1 cellular context compared by ENCODE assay signal in the genomic region with DNA sequence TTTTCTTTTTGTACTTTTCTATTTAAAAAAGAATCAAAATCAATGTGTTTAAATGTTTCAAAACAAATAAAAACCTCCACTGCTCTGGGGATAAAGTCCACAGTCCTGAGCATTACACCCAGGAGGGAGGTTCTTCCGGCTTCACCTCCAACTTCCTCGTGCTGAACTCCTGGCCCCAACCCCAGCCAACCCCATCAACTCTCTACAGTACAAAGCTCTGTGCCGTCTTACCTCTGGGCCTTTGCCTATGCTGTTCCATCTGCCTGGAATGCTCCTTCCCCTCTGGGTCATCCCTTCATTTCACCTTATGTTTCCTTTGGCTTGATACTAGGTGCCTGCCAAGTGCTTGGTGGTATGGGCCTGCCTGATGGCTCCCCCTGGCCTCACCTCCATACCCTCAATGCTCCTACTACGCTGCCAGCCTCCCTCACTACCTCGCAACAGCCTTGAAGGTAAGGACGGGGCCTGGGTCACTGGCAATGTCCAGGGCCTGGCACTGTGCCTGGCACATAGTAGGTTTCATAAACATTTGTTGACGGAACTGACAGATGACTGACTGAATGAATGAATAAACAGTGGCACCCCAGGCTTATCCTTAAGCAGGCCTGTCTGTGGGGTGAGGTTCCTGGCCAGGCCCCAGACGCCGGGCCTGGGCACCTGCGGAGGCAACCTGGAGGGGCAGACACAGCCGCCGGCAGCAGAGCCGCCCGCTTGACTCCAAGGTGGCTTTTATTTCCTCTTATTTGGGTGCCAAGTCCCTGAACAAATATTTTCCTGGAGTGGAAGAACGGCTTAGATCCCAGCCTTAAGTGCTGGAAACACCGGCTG.
A peak's percentile ranks its signal among the peaks of the same experiment; 100 is the strongest.
TF ChIP-seq lines count a peak whose summit lies in the region.

No MANE protein-coding gene starts in this region.

TF ChIP-seq in HepG2, 621 proteins besides CTCF, POLR2A, EP300 and RAD21 (continued from another document and continues in another):
- TF ChIP-seq, protein P1, sequence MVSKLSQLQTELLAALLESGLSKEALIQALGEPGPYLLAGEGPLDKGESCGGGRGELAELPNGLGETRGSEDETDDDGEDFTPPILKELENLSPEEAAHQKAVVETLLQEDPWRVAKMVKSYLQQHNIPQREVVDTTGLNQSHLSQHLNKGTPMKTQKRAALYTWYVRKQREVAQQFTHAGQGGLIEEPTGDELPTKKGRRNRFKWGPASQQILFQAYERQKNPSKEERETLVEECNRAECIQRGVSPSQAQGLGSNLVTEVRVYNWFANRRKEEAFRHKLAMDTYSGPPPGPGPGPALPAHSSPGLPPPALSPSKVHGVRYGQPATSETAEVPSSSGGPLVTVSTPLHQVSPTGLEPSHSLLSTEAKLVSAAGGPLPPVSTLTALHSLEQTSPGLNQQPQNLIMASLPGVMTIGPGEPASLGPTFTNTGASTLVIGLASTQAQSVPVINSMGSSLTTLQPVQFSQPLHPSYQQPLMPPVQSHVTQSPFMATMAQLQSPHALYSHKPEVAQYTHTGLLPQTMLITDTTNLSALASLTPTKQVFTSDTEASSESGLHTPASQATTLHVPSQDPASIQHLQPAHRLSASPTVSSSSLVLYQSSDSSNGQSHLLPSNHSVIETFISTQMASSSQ (IDR thresholded peaks at IDR 0.05; ENCODE audit: low read depth), result peak; percentile 43; the same call in 1 of the 2 replicates
- TF ChIP-seq, protein P1 (CRISPR knock-in tag; IDR thresholded peaks at IDR 0.05; ENCODE audit: borderline replicate concordance), result peak; percentile 49; the same call in 1 of the 2 replicates
- TF ChIP-seq ZNF180 (CRISPR knock-in tag; IDR thresholded peaks at IDR 0.05; ENCODE audit: borderline replicate concordance, low read depth) (no peak), ISL2 (CRISPR knock-in tag; IDR thresholded peaks at IDR 0.05) (no peak), NFATC3 (CRISPR knock-in tag; IDR thresholded peaks at IDR 0.05) (no peak), NFRKB (IDR thresholded peaks at IDR 0.05) (no peak), CC2D1A (CRISPR knock-in tag; IDR thresholded peaks at IDR 0.05) (no peak), RFX5 (IDR thresholded peaks at IDR 0.05; ENCODE audit: low read depth, low read length) (no peak), ZNF790 (CRISPR knock-in tag; IDR thresholded peaks at IDR 0.05; ENCODE audit: borderline replicate concordance) (no peak; the same call in 1 of the 2 replicates), ZNF264 (CRISPR knock-in tag; IDR thresholded peaks at IDR 0.05) (peak; percentile 87), ZBTB7A (CRISPR knock-in tag; IDR thresholded peaks at IDR 0.05) (peak; percentile 94), JDP2 (CRISPR knock-in tag; IDR thresholded peaks at IDR 0.05; ENCODE audit: borderline replicate concordance) (no peak), ZNF547 (CRISPR knock-in tag; IDR thresholded peaks at IDR 0.05) (peak; percentile 43; the same call in 1 of the 2 replicates), STAG1 (CRISPR knock-in tag; IDR thresholded peaks at IDR 0.05) (no peak), MXD4 (CRISPR knock-in tag; IDR thresholded peaks at IDR 0.05) (peak; percentile 45; the same call in 1 of the 2 replicates), ZNF550 (CRISPR knock-in tag; IDR thresholded peaks at IDR 0.05; ENCODE audit: borderline replicate concordance) (peak; percentile 84; the same call in 1 of the 2 replicates), PCBP1 (IDR thresholded peaks at IDR 0.05; ENCODE audit: borderline replicate concordance, low read depth, low read length) (no peak), NKX3-1 (CRISPR knock-in tag; IDR thresholded peaks at IDR 0.05) (no peak), MTF1 (CRISPR knock-in tag; IDR thresholded peaks at IDR 0.05) (no peak), ZNF329 (CRISPR knock-in tag; IDR thresholded peaks at IDR 0.05; ENCODE audit: low read depth) (no peak), RXRB (CRISPR knock-in tag; IDR thresholded peaks at IDR 0.05; ENCODE audit: borderline replicate concordance) (peak; percentile 92), PLRG1 (conservative IDR thresholded peaks at IDR 0.05) (no peak)
- TF ChIP-seq, protein P2, sequence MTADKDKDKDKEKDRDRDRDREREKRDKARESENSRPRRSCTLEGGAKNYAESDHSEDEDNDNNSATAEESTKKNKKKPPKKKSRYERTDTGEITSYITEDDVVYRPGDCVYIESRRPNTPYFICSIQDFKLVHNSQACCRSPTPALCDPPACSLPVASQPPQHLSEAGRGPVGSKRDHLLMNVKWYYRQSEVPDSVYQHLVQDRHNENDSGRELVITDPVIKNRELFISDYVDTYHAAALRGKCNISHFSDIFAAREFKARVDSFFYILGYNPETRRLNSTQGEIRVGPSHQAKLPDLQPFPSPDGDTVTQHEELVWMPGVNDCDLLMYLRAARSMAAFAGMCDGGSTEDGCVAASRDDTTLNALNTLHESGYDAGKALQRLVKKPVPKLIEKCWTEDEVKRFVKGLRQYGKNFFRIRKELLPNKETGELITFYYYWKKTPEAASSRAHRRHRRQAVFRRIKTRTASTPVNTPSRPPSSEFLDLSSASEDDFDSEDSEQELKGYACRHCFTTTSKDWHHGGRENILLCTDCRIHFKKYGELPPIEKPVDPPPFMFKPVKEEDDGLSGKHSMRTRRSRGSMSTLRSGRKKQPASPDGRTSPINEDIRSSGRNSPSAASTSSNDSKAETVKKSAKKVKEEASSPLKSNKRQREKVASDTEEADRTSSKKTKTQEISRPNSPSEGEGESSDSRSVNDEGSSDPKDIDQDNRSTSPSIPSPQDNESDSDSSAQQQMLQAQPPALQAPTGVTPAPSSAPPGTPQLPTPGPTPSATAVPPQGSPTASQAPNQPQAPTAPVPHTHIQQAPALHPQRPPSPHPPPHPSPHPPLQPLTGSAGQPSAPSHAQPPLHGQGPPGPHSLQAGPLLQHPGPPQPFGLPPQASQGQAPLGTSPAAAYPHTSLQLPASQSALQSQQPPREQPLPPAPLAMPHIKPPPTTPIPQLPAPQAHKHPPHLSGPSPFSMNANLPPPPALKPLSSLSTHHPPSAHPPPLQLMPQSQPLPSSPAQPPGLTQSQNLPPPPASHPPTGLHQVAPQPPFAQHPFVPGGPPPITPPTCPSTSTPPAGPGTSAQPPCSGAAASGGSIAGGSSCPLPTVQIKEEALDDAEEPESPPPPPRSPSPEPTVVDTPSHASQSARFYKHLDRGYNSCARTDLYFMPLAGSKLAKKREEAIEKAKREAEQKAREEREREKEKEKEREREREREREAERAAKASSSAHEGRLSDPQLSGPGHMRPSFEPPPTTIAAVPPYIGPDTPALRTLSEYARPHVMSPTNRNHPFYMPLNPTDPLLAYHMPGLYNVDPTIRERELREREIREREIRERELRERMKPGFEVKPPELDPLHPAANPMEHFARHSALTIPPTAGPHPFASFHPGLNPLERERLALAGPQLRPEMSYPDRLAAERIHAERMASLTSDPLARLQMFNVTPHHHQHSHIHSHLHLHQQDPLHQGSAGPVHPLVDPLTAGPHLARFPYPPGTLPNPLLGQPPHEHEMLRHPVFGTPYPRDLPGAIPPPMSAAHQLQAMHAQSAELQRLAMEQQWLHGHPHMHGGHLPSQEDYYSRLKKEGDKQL (CRISPR knock-in tag; IDR thresholded peaks at IDR 0.05; ENCODE audit: low read depth), result no peak
- TF ChIP-seq, protein P3, sequence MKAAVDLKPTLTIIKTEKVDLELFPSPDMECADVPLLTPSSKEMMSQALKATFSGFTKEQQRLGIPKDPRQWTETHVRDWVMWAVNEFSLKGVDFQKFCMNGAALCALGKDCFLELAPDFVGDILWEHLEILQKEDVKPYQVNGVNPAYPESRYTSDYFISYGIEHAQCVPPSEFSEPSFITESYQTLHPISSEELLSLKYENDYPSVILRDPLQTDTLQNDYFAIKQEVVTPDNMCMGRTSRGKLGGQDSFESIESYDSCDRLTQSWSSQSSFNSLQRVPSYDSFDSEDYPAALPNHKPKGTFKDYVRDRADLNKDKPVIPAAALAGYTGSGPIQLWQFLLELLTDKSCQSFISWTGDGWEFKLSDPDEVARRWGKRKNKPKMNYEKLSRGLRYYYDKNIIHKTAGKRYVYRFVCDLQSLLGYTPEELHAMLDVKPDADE (CRISPR knock-in tag; IDR thresholded peaks at IDR 0.05), result no peak
- TF ChIP-seq, protein P4, sequence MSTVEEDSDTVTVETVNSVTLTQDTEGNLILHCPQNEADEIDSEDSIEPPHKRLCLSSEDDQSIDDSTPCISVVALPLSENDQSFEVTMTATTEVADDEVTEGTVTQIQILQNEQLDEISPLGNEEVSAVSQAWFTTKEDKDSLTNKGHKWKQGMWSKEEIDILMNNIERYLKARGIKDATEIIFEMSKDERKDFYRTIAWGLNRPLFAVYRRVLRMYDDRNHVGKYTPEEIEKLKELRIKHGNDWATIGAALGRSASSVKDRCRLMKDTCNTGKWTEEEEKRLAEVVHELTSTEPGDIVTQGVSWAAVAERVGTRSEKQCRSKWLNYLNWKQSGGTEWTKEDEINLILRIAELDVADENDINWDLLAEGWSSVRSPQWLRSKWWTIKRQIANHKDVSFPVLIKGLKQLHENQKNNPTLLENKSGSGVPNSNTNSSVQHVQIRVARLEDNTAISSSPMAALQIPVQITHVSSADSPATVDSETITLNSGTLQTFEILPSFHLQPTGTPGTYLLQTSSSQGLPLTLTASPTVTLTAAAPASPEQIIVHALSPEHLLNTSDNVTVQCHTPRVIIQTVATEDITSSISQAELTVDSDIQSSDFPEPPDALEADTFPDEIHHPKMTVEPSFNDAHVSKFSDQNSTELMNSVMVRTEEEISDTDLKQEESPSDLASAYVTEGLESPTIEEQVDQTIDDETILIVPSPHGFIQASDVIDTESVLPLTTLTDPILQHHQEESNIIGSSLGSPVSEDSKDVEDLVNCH (CRISPR knock-in tag; IDR thresholded peaks at IDR 0.05), result no peak
- TF ChIP-seq, protein P5, sequence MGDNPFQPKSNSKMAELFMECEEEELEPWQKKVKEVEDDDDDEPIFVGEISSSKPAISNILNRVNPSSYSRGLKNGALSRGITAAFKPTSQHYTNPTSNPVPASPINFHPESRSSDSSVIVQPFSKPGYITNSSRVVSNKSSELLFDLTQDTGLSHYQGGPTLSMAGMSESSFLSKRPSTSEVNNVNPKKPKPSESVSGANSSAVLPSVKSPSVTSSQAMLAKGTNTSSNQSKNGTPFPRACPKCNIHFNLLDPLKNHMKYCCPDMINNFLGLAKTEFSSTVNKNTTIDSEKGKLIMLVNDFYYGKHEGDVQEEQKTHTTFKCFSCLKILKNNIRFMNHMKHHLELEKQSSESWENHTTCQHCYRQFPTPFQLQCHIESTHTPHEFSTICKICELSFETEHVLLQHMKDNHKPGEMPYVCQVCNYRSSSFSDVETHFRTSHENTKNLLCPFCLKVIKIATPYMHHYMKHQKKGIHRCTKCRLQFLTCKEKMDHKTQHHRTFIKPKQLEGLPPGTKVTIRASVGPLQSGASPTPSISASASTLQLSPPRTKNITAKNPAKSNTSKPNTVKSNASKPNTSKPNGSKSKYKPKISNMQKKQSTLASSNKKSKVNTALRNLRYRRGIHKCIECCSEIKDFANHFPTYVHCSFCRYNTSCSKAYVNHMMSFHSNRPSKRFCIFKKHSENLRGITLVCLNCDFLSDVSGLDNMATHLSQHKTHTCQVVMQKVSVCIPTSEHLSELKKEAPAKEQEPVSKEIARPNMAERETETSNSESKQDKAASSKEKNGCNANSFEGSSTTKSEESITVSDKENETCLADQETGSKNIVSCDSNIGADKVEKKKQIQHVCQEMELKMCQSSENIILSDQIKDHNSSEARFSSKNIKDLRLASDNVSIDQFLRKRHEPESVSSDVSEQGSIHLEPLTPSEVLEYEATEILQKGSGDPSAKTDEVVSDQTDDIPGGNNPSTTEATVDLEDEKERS (CRISPR knock-in tag; IDR thresholded peaks at IDR 0.05), result peak; percentile 81; the same call in 1 of the 2 replicates
- TF ChIP-seq, protein P6, sequence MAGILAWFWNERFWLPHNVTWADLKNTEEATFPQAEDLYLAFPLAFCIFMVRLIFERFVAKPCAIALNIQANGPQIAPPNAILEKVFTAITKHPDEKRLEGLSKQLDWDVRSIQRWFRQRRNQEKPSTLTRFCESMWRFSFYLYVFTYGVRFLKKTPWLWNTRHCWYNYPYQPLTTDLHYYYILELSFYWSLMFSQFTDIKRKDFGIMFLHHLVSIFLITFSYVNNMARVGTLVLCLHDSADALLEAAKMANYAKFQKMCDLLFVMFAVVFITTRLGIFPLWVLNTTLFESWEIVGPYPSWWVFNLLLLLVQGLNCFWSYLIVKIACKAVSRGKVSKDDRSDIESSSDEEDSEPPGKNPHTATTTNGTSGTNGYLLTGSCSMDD (CRISPR knock-in tag; IDR thresholded peaks at IDR 0.05), result no peak
- TF ChIP-seq, protein P7, sequence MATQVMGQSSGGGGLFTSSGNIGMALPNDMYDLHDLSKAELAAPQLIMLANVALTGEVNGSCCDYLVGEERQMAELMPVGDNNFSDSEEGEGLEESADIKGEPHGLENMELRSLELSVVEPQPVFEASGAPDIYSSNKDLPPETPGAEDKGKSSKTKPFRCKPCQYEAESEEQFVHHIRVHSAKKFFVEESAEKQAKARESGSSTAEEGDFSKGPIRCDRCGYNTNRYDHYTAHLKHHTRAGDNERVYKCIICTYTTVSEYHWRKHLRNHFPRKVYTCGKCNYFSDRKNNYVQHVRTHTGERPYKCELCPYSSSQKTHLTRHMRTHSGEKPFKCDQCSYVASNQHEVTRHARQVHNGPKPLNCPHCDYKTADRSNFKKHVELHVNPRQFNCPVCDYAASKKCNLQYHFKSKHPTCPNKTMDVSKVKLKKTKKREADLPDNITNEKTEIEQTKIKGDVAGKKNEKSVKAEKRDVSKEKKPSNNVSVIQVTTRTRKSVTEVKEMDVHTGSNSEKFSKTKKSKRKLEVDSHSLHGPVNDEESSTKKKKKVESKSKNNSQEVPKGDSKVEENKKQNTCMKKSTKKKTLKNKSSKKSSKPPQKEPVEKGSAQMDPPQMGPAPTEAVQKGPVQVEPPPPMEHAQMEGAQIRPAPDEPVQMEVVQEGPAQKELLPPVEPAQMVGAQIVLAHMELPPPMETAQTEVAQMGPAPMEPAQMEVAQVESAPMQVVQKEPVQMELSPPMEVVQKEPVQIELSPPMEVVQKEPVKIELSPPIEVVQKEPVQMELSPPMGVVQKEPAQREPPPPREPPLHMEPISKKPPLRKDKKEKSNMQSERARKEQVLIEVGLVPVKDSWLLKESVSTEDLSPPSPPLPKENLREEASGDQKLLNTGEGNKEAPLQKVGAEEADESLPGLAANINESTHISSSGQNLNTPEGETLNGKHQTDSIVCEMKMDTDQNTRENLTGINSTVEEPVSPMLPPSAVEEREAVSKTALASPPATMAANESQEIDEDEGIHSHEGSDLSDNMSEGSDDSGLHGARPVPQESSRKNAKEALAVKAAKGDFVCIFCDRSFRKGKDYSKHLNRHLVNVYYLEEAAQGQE (IDR thresholded peaks at IDR 0.05; ENCODE audit: borderline replicate concordance in 1 of 2, low read depth in 1 of 2, low read length in 2 of 2), result peak in 1 of 2 experiments; percentile 58; a peak in 1 of 4 replicates
